ENCODE assay signal across 32 cellular contexts in genomic region chr7:133314084-133314483, GRCh38.
"Had no signal": no experiment of that assay in that cellular context is flagged by ENCODE, and none has a peak within 500 bp of the region (broad histone marks: within the 10 kb centered on the region; RNA-seq: fewer than 3 reads in every experiment).

No MANE protein-coding gene starts in this region.

- H3K4me3 Mint-ChIP-seq: activated naive CD4-positive, alpha-beta T cell treated with anti-CD3 and anti-CD28 coated beads for 36 hours; activated naive CD4-positive, alpha-beta T cell treated with anti-CD3 and anti-CD28 coated beads, Interleukin-2, amount 10 ng/mL, durations not matched to agents 7 days and 5 days; activated naive CD4-positive, alpha-beta T cell treated with anti-CD3 and anti-CD28 coated beads, Interleukin-2, amount 50 U/mL, for 24 hours; activated naive CD8-positive, alpha-beta T cell; activated naive CD8-positive, alpha-beta T cell treated with anti-CD3 and anti-CD28 coated beads for 36 hours; activated naive CD8-positive, alpha-beta T cell treated with anti-CD3 and anti-CD28 coated beads, Interleukin-2, amount 10 ng/mL, durations not matched to agents 7 days and 5 days; activated naive CD8-positive, alpha-beta T cell treated with anti-CD3 and anti-CD28 coated beads, Interleukin-2, amount 50 U/mL, for 24 hours; activated T-cell treated with anti-CD3 and anti-CD28 coated beads, Interleukin-2, amount 50 U/mL, for 4 hours; activated T-cell treated with anti-CD3 and anti-CD28 coated beads, Interleukin-2, amount 50 U/mL, for 72 hours; activated T-helper 1 cell treated with anti-CD3 and anti-CD28 coated beads, Interleukin-12 subunit alpha, Interleukin-12 subunit beta, Interleukin-2, Interleukin-4 antibody, amounts not matched to agents 30 ng/mL and 10 ng/mL and 1 ng/mL, durations not matched to agents 14 hours and 24 hours and 36 hours; brain had no signal

- H3K27ac Mint-ChIP-seq: activated naive CD4-positive, alpha-beta T cell treated with anti-CD3 and anti-CD28 coated beads for 36 hours; activated naive CD4-positive, alpha-beta T cell treated with anti-CD3 and anti-CD28 coated beads, Interleukin-2, amount 10 ng/mL, durations not matched to agents 7 days and 5 days; activated naive CD4-positive, alpha-beta T cell treated with anti-CD3 and anti-CD28 coated beads, Interleukin-2, amount 50 U/mL, for 24 hours; activated naive CD4-positive, alpha-beta T cell treated with anti-CD3 and anti-CD28 coated beads, Interleukin-2, amount 50 U/mL, for 72 hours; activated naive CD8-positive, alpha-beta T cell; activated naive CD8-positive, alpha-beta T cell treated with anti-CD3 and anti-CD28 coated beads for 36 hours; activated naive CD8-positive, alpha-beta T cell treated with anti-CD3 and anti-CD28 coated beads, Interleukin-2, amount 10 ng/mL, durations not matched to agents 7 days and 5 days; activated naive CD8-positive, alpha-beta T cell treated with anti-CD3 and anti-CD28 coated beads, Interleukin-2, amount 50 U/mL, for 24 hours; activated T-cell treated with anti-CD3 and anti-CD28 coated beads, Interleukin-2, amount 50 U/mL, for 72 hours; activated T-helper 1 cell treated with anti-CD3 and anti-CD28 coated beads, Interleukin-12 subunit alpha, Interleukin-12 subunit beta, Interleukin-2, Interleukin-4 antibody, amounts not matched to agents 30 ng/mL and 10 ng/mL and 1 ng/mL, durations not matched to agents 14 hours and 24 hours and 36 hours; activated T-helper 2 cell treated with anti-CD3 and anti-CD28 coated beads, Interferon-gamma antibody, Interleukin-2, Interleukin-4, amounts not matched to agents 10 μg/mL and 5 μg/mL and 100 μg/mL, durations not matched to agents 14 hours and 24 hours and 36 hours; brain had no signal

- H3K27me3 Mint-ChIP-seq: activated naive CD4-positive, alpha-beta T cell treated with anti-CD3 and anti-CD28 coated beads, Interleukin-2, amount 10 ng/mL, durations not matched to agents 7 days and 5 days; activated naive CD4-positive, alpha-beta T cell treated with anti-CD3 and anti-CD28 coated beads, Interleukin-2, amount 50 U/mL, for 24 hours; activated naive CD8-positive, alpha-beta T cell; activated naive CD8-positive, alpha-beta T cell treated with anti-CD3 and anti-CD28 coated beads for 36 hours; activated naive CD8-positive, alpha-beta T cell treated with anti-CD3 and anti-CD28 coated beads, Interleukin-2, amount 10 ng/mL, durations not matched to agents 7 days and 5 days; activated naive CD8-positive, alpha-beta T cell treated with anti-CD3 and anti-CD28 coated beads, Interleukin-2, amount 50 U/mL, for 24 hours; brain had no signal

- H3K4me1 Mint-ChIP-seq: brain had no signal

- ATAC-seq: activated naive CD8-positive, alpha-beta T cell treated with anti-CD3 and anti-CD28 coated beads, Interleukin-2, amount 50 U/mL, for 24 hours; activated T-cell treated with anti-CD3 and anti-CD28 coated beads, Interleukin-2, amount 50 U/mL, for 4 hours; activated T-cell treated with anti-CD3 and anti-CD28 coated beads, Interleukin-2, amount 50 U/mL, for 72 hours; body of pancreas had no signal

- H3K9me3 Mint-ChIP-seq: activated naive CD4-positive, alpha-beta T cell treated with anti-CD3 and anti-CD28 coated beads for 36 hours; activated naive CD4-positive, alpha-beta T cell treated with anti-CD3 and anti-CD28 coated beads, Interleukin-2, amount 10 ng/mL, durations not matched to agents 7 days and 5 days; activated naive CD4-positive, alpha-beta T cell treated with anti-CD3 and anti-CD28 coated beads, Interleukin-2, amount 50 U/mL, for 24 hours; activated naive CD4-positive, alpha-beta T cell treated with anti-CD3 and anti-CD28 coated beads, Interleukin-2, amount 50 U/mL, for 72 hours; activated naive CD8-positive, alpha-beta T cell treated with anti-CD3 and anti-CD28 coated beads for 36 hours; activated naive CD8-positive, alpha-beta T cell treated with anti-CD3 and anti-CD28 coated beads, Interleukin-2, amount 10 ng/mL, durations not matched to agents 7 days and 5 days; activated naive CD8-positive, alpha-beta T cell treated with anti-CD3 and anti-CD28 coated beads, Interleukin-2, amount 50 U/mL, for 24 hours; activated T-cell treated with anti-CD3 and anti-CD28 coated beads, Interleukin-2, amount 50 U/mL, for 4 hours; activated T-cell treated with anti-CD3 and anti-CD28 coated beads, Interleukin-2, amount 50 U/mL, for 72 hours; activated T-helper 1 cell treated with anti-CD3 and anti-CD28 coated beads, Interleukin-12 subunit alpha, Interleukin-12 subunit beta, Interleukin-2, Interleukin-4 antibody, amounts not matched to agents 30 ng/mL and 10 ng/mL and 1 ng/mL, durations not matched to agents 14 hours and 24 hours and 36 hours; activated T-helper 2 cell treated with anti-CD3 and anti-CD28 coated beads, Interferon-gamma antibody, Interleukin-2, Interleukin-4, amounts not matched to agents 10 μg/mL and 5 μg/mL and 100 μg/mL, durations not matched to agents 14 hours and 24 hours and 36 hours had no signal

- DNase-seq: activated effector memory CD4-positive, alpha-beta T cell treated with anti-CD3 and anti-CD28 coated beads, Interleukin-2, amount 50 U/mL, for 16 hours; activated effector memory CD4-positive, alpha-beta T cell treated with Interleukin-2 at 50 U/mL for 16 hours; activated gamma-delta T cell; activated gamma-delta T cell treated with Interleukin-2 at 50 U/mL for 16 hours; activated naive CD4-positive, alpha-beta T cell; activated naive CD4-positive, alpha-beta T cell treated with anti-CD3 and anti-CD28 coated beads for 36 hours; activated naive CD4-positive, alpha-beta T cell treated with anti-CD3 and anti-CD28 coated beads, Interleukin-2, amount 10 ng/mL, durations not matched to agents 7 days and 5 days; activated naive CD4-positive, alpha-beta T cell treated with anti-CD3 and anti-CD28 coated beads, Interleukin-2, amount 50 U/mL, for 16 hours; activated naive CD4-positive, alpha-beta T cell treated with Interleukin-2 at 50 U/mL for 16 hours; activated naive CD8-positive, alpha-beta T cell treated with anti-CD3 and anti-CD28 coated beads for 36 hours; activated naive CD8-positive, alpha-beta T cell treated with anti-CD3 and anti-CD28 coated beads, Interleukin-2, amount 10 ng/mL, durations not matched to agents 7 days and 5 days; activated naive CD8-positive, alpha-beta T cell treated with anti-CD3 and anti-CD28 coated beads, Interleukin-2, amount 50 U/mL, for 24 hours; activated T-cell treated with anti-CD3 and anti-CD28 coated beads, Interleukin-2, amount 50 U/mL, for 1 hour; activated T-cell treated with anti-CD3 and anti-CD28 coated beads, Interleukin-2, amount 50 U/mL, for 4 hours; activated T-cell treated with anti-CD3 and anti-CD28 coated beads, Interleukin-2, amount 50 U/mL, for 48 hours; activated T-cell treated with anti-CD3 and anti-CD28 coated beads, Interleukin-2, amount 50 U/mL, for 72 hours; adrenal gland; amniotic stem cell; amygdala; anterior cingulate cortex; aorta; body of pancreas; brain microvascular endothelial cell; caudate nucleus; central memory CD4-positive, alpha-beta T cell; cerebellar nuclear complex had no signal
